Comparison of ENCODE assay signal across 8 cellular contexts in genomic region chr9:297104-297794, GRCh38.
DNase-seq lines count a peak whose midpoint lies in the region; ATAC-seq and TF ChIP-seq lines count a peak whose summit lies in the region.

No MANE protein-coding gene starts in this region.

- TF ChIP-seq CTCF in RWPE2 (IDR thresholded peaks at IDR 0.05; ENCODE audit: poor library complexity, severe bottlenecking), result no peak

- H3K4me1 ChIP-seq in RWPE2 (ENCODE audit: insufficient read depth, poor library complexity, severe bottlenecking), result no peaks in the 10 kb centered on the region
- H3K4me1 ChIP-seq in SJCRH30, result no peaks in the 10 kb centered on the region

- H3K27me3 ChIP-seq in RWPE2 (ENCODE audit: insufficient read depth, poor library complexity, severe bottlenecking) (peaks cover 8% of the 10 kb centered on the region), SJCRH30 (no peaks in the 10 kb centered on the region; the same call in 1 of the 2 replicates)

- no peaks in the 10 kb centered on the region for H3K9me3 ChIP-seq in RWPE2 (ENCODE audit: severe bottlenecking)
- H3K9me3 ChIP-seq in SJCRH30 (replicated peaks), result no peaks in the 10 kb centered on the region

- H3K27ac ChIP-seq in RWPE2 (ENCODE audit: poor library complexity, severe bottlenecking), result no peak overlapping the region
- no peak overlapping the region for H3K27ac ChIP-seq in SJCRH30

- ATAC-seq in GM19043 (IDR thresholded peaks at IDR 0.05; ENCODE audit: low read depth, unreplicated experiment), result peak; percentile 96
- ATAC-seq in HG03060 (IDR thresholded peaks at IDR 0.05; ENCODE audit: low read depth, unreplicated experiment), result peak; percentile 98
- peak; percentile 73 for ATAC-seq in RWPE2 (ENCODE audit: low read depth)
- peak; percentile 79 for ATAC-seq in left ventricle myocardium superior
- ATAC-seq in SK-N-SH treated with all-trans-retinoic acid at 6 μM for 48 hours, result no peak

- DNase-seq in CD1c-positive myeloid dendritic cell (ENCODE audit: extremely low spot score) (peak; percentile 94), RWPE2 (ENCODE audit: low spot score) (no peak), left ventricle myocardium superior (peak; percentile 34), SJCRH30 (no peak), NCI-H146 (lab: John Stamatoyannopoulos, UW) (no peak)

- intact Hi-C loops in left ventricle myocardium superior (cut with micrococcal nuclease), result no loop called here

- H3K36me3 ChIP-seq in RWPE2 (ENCODE audit: low read depth) (no peaks in the 10 kb centered on the region), SJCRH30 (no peaks in the 10 kb centered on the region)

- no peak overlapping the region for H3K4me3 ChIP-seq in RWPE2 (ENCODE audit: severe bottlenecking)
- no peak overlapping the region for H3K4me3 ChIP-seq in SJCRH30

TF ChIP-seq in SK-N-SH treated with all-trans-retinoic acid at 6 μM for 48 hours, 23 proteins besides CTCF, POLR2A, EP300 and RAD21:
- no peak for TF ChIP-seq CREB5 (CRISPR knock-in tag; IDR thresholded peaks at IDR 0.05; ENCODE audit: low read depth)
- no peak for TF ChIP-seq ZFP30 (CRISPR knock-in tag; IDR thresholded peaks at IDR 0.05)
- TF ChIP-seq TCF4 (CRISPR knock-in tag; IDR thresholded peaks at IDR 0.05; ENCODE audit: borderline replicate concordance), result no peak
- no peak for TF ChIP-seq ZNF565 (CRISPR knock-in tag; conservative IDR thresholded peaks at IDR 0.05; ENCODE audit: low read depth)
- TF ChIP-seq, protein P1, sequence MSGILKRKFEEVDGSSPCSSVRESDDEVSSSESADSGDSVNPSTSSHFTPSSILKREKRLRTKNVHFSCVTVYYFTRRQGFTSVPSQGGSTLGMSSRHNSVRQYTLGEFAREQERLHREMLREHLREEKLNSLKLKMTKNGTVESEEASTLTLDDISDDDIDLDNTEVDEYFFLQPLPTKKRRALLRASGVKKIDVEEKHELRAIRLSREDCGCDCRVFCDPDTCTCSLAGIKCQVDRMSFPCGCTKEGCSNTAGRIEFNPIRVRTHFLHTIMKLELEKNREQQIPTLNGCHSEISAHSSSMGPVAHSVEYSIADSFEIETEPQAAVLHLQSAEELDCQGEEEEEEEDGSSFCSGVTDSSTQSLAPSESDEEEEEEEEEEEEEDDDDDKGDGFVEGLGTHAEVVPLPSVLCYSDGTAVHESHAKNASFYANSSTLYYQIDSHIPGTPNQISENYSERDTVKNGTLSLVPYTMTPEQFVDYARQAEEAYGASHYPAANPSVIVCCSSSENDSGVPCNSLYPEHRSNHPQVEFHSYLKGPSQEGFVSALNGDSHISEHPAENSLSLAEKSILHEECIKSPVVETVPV (CRISPR knock-in tag; IDR thresholded peaks at IDR 0.05), result no peak
- TF ChIP-seq PPARA (CRISPR knock-in tag; IDR thresholded peaks at IDR 0.05; ENCODE audit: borderline replicate concordance), result no peak
- TF ChIP-seq ARNTL (CRISPR knock-in tag; IDR thresholded peaks at IDR 0.05; ENCODE audit: borderline replicate concordance, low read depth), result no peak
- no peak for TF ChIP-seq TSHZ2 (CRISPR knock-in tag; IDR thresholded peaks at IDR 0.05)
- no peak for TF ChIP-seq BACH2 (CRISPR knock-in tag; IDR thresholded peaks at IDR 0.05; ENCODE audit: borderline replicate concordance)

Comparison
In these comparisons a context has a peak if more than half of its experiments do, and no peak if none do; other contexts are left out.
1. DNase-seq: peak in CD1c-positive myeloid dendritic cell (single experiment) and left ventricle myocardium superior (single experiment); none in RWPE2 (single experiment), SJCRH30 (0 of 2) and NCI-H146 (single experiment).